In the genomic region with DNA sequence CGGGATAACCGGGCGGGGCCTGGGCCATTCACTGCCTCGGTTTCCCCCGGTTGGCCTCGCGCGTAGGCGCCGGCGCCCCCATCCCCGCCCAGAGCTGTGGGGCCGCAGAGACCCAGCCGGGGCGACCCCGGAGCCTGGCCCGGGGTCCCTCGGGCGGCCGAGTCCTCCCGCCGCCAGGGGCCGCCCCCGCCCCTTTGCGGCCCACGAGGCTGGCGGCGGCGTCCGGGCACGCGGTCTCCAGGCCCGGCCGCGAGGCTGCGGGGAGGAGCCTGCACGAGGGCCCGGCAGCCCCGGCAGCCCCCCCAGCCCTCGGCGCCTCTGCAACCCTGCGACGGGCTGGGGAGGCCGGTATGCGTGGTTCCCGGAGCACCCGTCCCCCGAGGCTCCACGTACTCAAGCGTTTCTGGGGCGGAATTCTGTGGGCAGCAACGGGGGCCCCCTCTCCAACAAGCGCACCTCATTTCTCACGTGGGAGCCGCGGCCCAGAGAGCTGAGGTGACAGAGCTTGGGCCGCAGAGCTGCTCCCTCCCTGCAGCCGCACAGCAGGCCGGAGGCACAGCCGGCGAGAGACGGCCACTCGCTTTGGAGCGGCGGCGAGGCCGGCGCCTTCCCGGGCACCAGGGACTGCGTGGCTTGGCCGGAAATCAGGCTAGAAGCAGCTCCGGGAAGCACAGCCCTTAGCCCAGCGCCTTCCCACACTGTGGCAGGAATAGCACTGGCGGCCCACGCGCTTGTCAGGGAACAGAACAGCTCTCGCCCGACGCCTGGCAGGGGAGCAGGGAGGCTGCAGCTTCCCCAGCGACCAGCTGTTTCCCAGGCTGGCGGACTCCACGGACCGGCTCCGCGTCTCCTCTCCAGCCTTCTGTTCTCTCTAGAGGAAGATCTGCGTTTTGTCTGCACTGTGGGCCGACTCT, we compare ENCODE assay signal across 8 cellular contexts. TPM values are rescaled to one million over a fixed set of nuclear protein-coding genes. Genes with fewer than 3 reads are reported as not detected.
DNase-seq lines count a peak whose midpoint lies in the region; ATAC-seq and TF ChIP-seq lines count a peak whose summit lies in the region.

No MANE protein-coding gene starts in this region.

- H3F3A ChIP-seq in smooth muscle cell (ENCODE audit: low read depth): no peaks in the 10 kb centered on the region

- H2AFZ ChIP-seq in smooth muscle cell (ENCODE audit: low read depth): no peak overlapping the region

- no peak overlapping the region for H3K9ac ChIP-seq in smooth muscle cell (ENCODE audit: low read depth)

- H3K36me3 Mint-ChIP-seq in Caco-2 (ENCODE audit: insufficient read depth, unreplicated experiment) (peaks cover 11% of the 10 kb centered on the region), brain (peaks cover 17% of the 10 kb centered on the region)
- peaks cover 63% of the 10 kb centered on the region for H3K36me3 Mint-ChIP-seq in T-helper 2 cell treated with Interferon-gamma antibody and Interleukin-4, amounts not matched to agents 5 μg/mL and 100 μg/mL, for 36 hours (ENCODE audit: low read depth)

- H3K4me2 ChIP-seq in smooth muscle cell: peak overlapping the region; percentile 95

- POLR2A ChIA-PET in Caco-2 (lab: Charles Lee): no interaction called here

- H3K4me1 Mint-ChIP-seq in Caco-2 (ENCODE audit: low read depth, unreplicated experiment) (no peaks in the 10 kb centered on the region), brain (peaks cover 39% of the 10 kb centered on the region)
- peaks cover 47% of the 10 kb centered on the region for H3K4me1 Mint-ChIP-seq in T-helper 2 cell treated with Interferon-gamma antibody and Interleukin-4, amounts not matched to agents 5 μg/mL and 100 μg/mL, for 36 hours (ENCODE audit: low read depth)

- H3K79me2 ChIP-seq in smooth muscle cell (ENCODE audit: low read depth): no peaks in the 10 kb centered on the region

- BruUV-seq in Caco-2 (replicated peaks; lab: Mats Ljungman, UMichigan): no TSS peak

- H3K4me1 ChIP-seq in Caco-2 (no peaks in the 10 kb centered on the region), smooth muscle cell (ENCODE audit: low read depth) (peaks cover 13% of the 10 kb centered on the region)

- H3K36me3 ChIP-seq in Caco-2 (ENCODE audit: control insufficient read depth, insufficient read depth, low read length) (no peaks in the 10 kb centered on the region), smooth muscle cell (ENCODE audit: low read depth) (no peaks in the 10 kb centered on the region)

- DNase-seq in Caco-2 (no peak), iris pigment epithelial cell (ENCODE audit: low read depth) (peak; percentile 59), smooth muscle cell (lab: John Stamatoyannopoulos, UW; ENCODE audit: unreplicated experiment) (peak; percentile 17), SKM-1 (lab: John Stamatoyannopoulos, UW; ENCODE audit: unreplicated experiment) (no peak)
- DNase-seq in T-helper 2 cell treated with Interferon-gamma antibody and Interleukin-4, amounts not matched to agents 5 μg/mL and 100 μg/mL, for 36 hours (ENCODE audit: low spot score): peak; percentile 64

- intact Hi-C loops in Caco-2 (cut with micrococcal nuclease; ENCODE audit: unreplicated experiment): loop anchor here (5.0 kb wide), 1 partner anchor 42 kb away; a partner anchor contains a TSS

- H4K20me1 ChIP-seq in smooth muscle cell (ENCODE audit: low read depth): peaks cover 20% of the 10 kb centered on the region

- no peak overlapping the region for H3K27ac Mint-ChIP-seq in Caco-2 (ENCODE audit: unreplicated experiment)
- H3K27ac Mint-ChIP-seq in T-helper 2 cell treated with Interferon-gamma antibody and Interleukin-4, amounts not matched to agents 5 μg/mL and 100 μg/mL, for 36 hours: peak overlapping the region; percentile 94
- H3K27ac Mint-ChIP-seq in brain: peak overlapping the region in 4 of 5 experiments; percentile 81 to 98 (median 88)

- H3K27me3 Mint-ChIP-seq in Caco-2 (ENCODE audit: insufficient read depth, unreplicated experiment) (no peaks in the 10 kb centered on the region), brain (no peaks in the 10 kb centered on the region)
- H3K27me3 Mint-ChIP-seq in T-helper 2 cell treated with Interferon-gamma antibody and Interleukin-4, amounts not matched to agents 5 μg/mL and 100 μg/mL, for 36 hours (ENCODE audit: low read depth): no peaks in the 10 kb centered on the region

- H3K27me3 ChIP-seq in Caco-2 (replicated peaks; ENCODE audit: control insufficient read depth, insufficient read depth, low read length) (no peaks in the 10 kb centered on the region), smooth muscle cell (ENCODE audit: low read depth) (no peaks in the 10 kb centered on the region)

- ATAC-seq in HG02798 (IDR thresholded peaks at IDR 0.05; ENCODE audit: poor library complexity, unreplicated experiment) (peak; percentile 15), GM18858 (IDR thresholded peaks at IDR 0.05; ENCODE audit: unreplicated experiment) (no peak)

- CTCF ChIA-PET in Caco-2 (lab: Charles Lee): no interaction called here

- WGBS in smooth muscle cell (ENCODE audit: low lambda C conversion rate): 8% methylated on average over 75 of the region's 87 CpGs

- H3K4me3 Mint-ChIP-seq in Caco-2 (ENCODE audit: unreplicated experiment) (peak overlapping the region; percentile 57), brain (peak overlapping the region; percentile 71 to 81 (median 76))
- peak overlapping the region; percentile 92 for H3K4me3 Mint-ChIP-seq in T-helper 2 cell treated with Interferon-gamma antibody and Interleukin-4, amounts not matched to agents 5 μg/mL and 100 μg/mL, for 36 hours

- TF ChIP-seq CTCF in Caco-2 (IDR thresholded peaks at IDR 0.05; ENCODE audit: insufficient read depth in 1 of 2, low read depth in 1 of 2, low read length in 1 of 2, severe bottlenecking in 1 of 2, unreplicated experiment in 1 of 2): no peak
- TF ChIP-seq CTCF in brain (conservative IDR thresholded peaks at IDR 0.05): no peak
- TF ChIP-seq CTCF in smooth muscle cell (IDR thresholded peaks at IDR 0.05; ENCODE audit: borderline replicate concordance, insufficient read depth, poor library complexity, severe bottlenecking): peak; percentile 25

- no peaks in the 10 kb centered on the region for H3K9me3 ChIP-seq in Caco-2
- no peaks in the 10 kb centered on the region for H3K9me3 ChIP-seq in smooth muscle cell (replicated peaks; ENCODE audit: low read depth)

- H3K9me3 Mint-ChIP-seq in Caco-2 (ENCODE audit: unreplicated experiment): no peaks in the 10 kb centered on the region
- H3K9me3 Mint-ChIP-seq in T-helper 2 cell treated with Interferon-gamma antibody and Interleukin-4, amounts not matched to agents 5 μg/mL and 100 μg/mL, for 36 hours: no peaks in the 10 kb centered on the region
- no peaks in the 10 kb centered on the region for H3K9me3 Mint-ChIP-seq in brain

- peak overlapping the region; percentile 56 for H3K27ac ChIP-seq in smooth muscle cell (ENCODE audit: low read depth)

- H3K4me3 ChIP-seq in Caco-2 (ENCODE audit: low read depth, low read length) (peak overlapping the region; percentile 59), smooth muscle cell (peak overlapping the region; percentile 65)

RNA-seq across cellular contexts. Expression of a gene that starts 0.9 kb away (rescaled TPM):
- total RNA-seq in Caco-2 (2022) (4.1 and 5.1 TPM in 2 replicates), smooth muscle cell (40.7 and 47.9 TPM in 2 replicates)
- polyA plus RNA-seq in brain (ENCODE audit: insufficient read depth, low read depth, low replicate concordance) (71.4 TPM), smooth muscle cell (110 and 124 TPM in 2 replicates)

RNA-seq across cellular contexts. Expression of a gene that starts 40.8 kb away (rescaled TPM):
- total RNA-seq in Caco-2 (2022): 23.4 and 24.7 TPM in 2 replicates
- polyA plus RNA-seq in brain (ENCODE audit: insufficient read depth, low read depth, low replicate concordance): 51.6 TPM
- 13.6 and 18.7 TPM in 2 replicates for total RNA-seq in smooth muscle cell
- polyA plus RNA-seq in smooth muscle cell: 26.8 and 27.7 TPM in 2 replicates

Comparison
In these comparisons a context has a peak if more than half of its experiments do, and no peak if none do; other contexts are left out.
1. DNase-seq: peak in T-helper 2 cell treated with Interferon-gamma antibody and Interleukin-4, amounts not matched to agents 5 μg/mL and 100 μg/mL, for 36 hours (single experiment), iris pigment epithelial cell (single experiment) and smooth muscle cell (single experiment); none in Caco-2 (0 of 2) and SKM-1 (single experiment).
2. Peak in every context shown above with its lines, with median percentiles within 50 percentile points of each other: H3K4me3 Mint-ChIP-seq.